In genomic region chr10:123624086-123624485, GRCh38 we compare ENCODE assay signal across 30 cellular contexts. TPM values are rescaled to one million over a fixed set of nuclear protein-coding genes. Genes with fewer than 3 reads are reported as not detected.
"Had no signal": no experiment of that assay in that cellular context is flagged by ENCODE, and none has a peak within 500 bp of the region (broad histone marks: within the 10 kb centered on the region; RNA-seq: fewer than 3 reads in every experiment).

No MANE protein-coding gene starts in this region.

- H3K27ac ChIP-seq: hepatocyte, left lung, neural progenitor cell, neutrophil, parathyroid adenoma, psoas muscle, right lobe of liver, skin epidermis, suprapubic skin, thoracic aorta, tibial artery, upper lobe of right lung had no signal

- DNase-seq: kidney glomerular epithelial cell; left cardiac atrium; left lung; mesendoderm; naive B cell; natural killer cell; nephron progenitor cell; occipital lobe; psoas muscle; right lobe of liver; stimulated activated CD4-positive, alpha-beta T cell treated with anti-CD3 and anti-CD28 coated beads, Interleukin-4, amount 100 ng/mL, for 24 hours; stimulated activated naive CD4-positive, alpha-beta T cell; tibial artery; trophoblast cell; upper lobe of right lung had no signal

- H3K9ac ChIP-seq: neural progenitor cell, parathyroid adenoma had no signal

- H2AFZ ChIP-seq: hepatocyte, neural progenitor cell, parathyroid adenoma had no signal

- H3K9me3 ChIP-seq: left lung, neutrophil, right lobe of liver, suprapubic skin, tibial artery, upper lobe of right lung had no signal

- H3K79me2 ChIP-seq: hepatocyte, parathyroid adenoma had no signal

- H3K4me2 ChIP-seq: hepatocyte, neural progenitor cell had no signal

- H3K4me3 ChIP-seq: hepatocyte, left lung, lung, neural progenitor cell, psoas muscle, right lobe of liver, skin epidermis, suprapubic skin, thoracic aorta, tibial artery, upper lobe of right lung had no signal

- H3K4me1 ChIP-seq: left lung, neural progenitor cell, parathyroid adenoma, psoas muscle, right lobe of liver, suprapubic skin, tibial artery, upper lobe of right lung had no signal

- ATAC-seq: left cardiac atrium; left lung; natural killer cell; psoas muscle; right lobe of liver; stimulated activated effector memory CD8-positive, alpha-beta T cell treated with anti-CD3 and anti-CD28 coated beads, Interleukin-12 subunit alpha, Interleukin-12 subunit beta, amount 100 ng/mL, for 72 hours; upper lobe of right lung had no signal

- H3K36me3 ChIP-seq: left lung, neural progenitor cell, neutrophil, right lobe of liver, suprapubic skin, thoracic aorta, tibial artery, upper lobe of right lung had no signal

- H3K27me3 ChIP-seq: hepatocyte, left lung, neural progenitor cell, neutrophil, right lobe of liver, tibial artery, upper lobe of right lung had no signal

RNA-seq across cellular contexts. Expression of gene GPR26, which starts 42.1 kb away (rescaled TPM):
- total RNA-seq: hepatocyte, left cardiac atrium, left lung, liver, lung, mesothelial cell of epicardium, natural killer cell, osteocyte, posterior vena cava, psoas muscle, right lobe of liver, subcutaneous adipose tissue, suprapubic skin, thoracic aorta, upper lobe of right lung had no signal
- polyA plus RNA-seq: hepatocyte, keratinocyte, liver, lung had no signal
